Comparison of ENCODE assay signal across 1 cellular context in the genomic region with DNA sequence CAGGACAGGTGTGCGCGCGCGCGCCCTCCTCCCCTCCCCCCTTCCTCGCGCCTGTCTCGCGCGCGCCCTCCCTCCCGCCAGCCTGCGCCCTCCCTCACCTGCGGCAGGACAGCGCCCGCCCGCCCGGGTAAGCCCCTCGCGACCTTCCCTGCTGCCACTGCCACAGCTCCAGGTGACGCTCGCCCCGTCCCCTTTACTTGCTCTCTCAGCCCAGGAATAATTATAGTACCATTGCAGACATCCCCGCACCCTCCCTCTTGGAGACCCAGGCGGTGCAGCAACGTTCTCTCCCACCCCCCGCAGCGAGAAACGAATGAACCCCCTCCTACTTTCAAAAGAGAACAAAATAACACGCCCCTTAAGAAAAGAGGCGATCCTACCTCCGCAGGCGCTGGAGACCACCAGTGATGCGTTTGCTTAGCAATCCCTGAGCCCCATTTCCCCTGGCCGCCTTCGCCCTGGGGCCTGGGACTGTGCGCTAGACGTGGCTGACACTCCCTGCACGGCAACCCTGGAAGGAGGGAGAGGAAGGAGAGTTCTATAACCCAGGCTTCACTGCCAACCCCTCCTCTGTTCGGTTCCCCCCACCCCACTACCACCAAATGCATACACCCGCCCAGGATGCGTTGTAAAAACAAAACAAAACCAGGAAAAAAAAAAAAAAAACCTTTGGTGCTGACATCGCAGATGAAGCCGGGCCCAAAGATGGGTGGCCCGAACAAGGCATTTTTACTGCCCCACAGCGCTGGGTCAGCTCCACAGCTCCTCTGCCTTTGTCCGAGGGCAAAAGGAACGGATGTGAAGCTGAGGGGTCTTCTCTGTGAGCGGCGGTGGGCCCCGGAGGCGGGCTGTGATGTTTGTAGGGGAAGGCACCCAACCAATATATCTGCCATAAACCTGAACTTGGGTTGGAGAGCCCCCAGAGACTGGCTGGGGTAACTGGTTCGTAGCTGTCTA.
TF ChIP-seq lines count a peak whose summit lies in the region.

No MANE protein-coding gene starts in this region.

TF ChIP-seq in endothelial cell of umbilical vein, 7 proteins besides CTCF, POLR2A, EP300 and RAD21:
- no peak for TF ChIP-seq FOS (IDR thresholded peaks at IDR 0.05; ENCODE audit: borderline replicate concordance, insufficient read depth, low read length)
- TF ChIP-seq JUN (IDR thresholded peaks at IDR 0.05; ENCODE audit: borderline replicate concordance, insufficient read depth, insufficient read length, low read depth) = no peak
- TF ChIP-seq GATA2 (IDR thresholded peaks at IDR 0.05; ENCODE audit: insufficient read depth, insufficient read length, low read depth, low read length) = no peak
- peak; percentile 6 for TF ChIP-seq EZH2 (IDR thresholded peaks at IDR 0.05; ENCODE audit: borderline replicate concordance, low read depth, low read length, severe bottlenecking)
- no peak for TF ChIP-seq MYC (IDR thresholded peaks at IDR 0.05; ENCODE audit: low read depth, low read length)
- no peak for TF ChIP-seq POLR2AphosphoS5 (IDR thresholded peaks at IDR 0.05; ENCODE audit: insufficient read depth, low read depth, low read length)
TF ChIP-seq in endothelial cell of umbilical vein: peak in this region for 1.
